Comparison of ENCODE assay signal across 11 cellular contexts in the genomic region with DNA sequence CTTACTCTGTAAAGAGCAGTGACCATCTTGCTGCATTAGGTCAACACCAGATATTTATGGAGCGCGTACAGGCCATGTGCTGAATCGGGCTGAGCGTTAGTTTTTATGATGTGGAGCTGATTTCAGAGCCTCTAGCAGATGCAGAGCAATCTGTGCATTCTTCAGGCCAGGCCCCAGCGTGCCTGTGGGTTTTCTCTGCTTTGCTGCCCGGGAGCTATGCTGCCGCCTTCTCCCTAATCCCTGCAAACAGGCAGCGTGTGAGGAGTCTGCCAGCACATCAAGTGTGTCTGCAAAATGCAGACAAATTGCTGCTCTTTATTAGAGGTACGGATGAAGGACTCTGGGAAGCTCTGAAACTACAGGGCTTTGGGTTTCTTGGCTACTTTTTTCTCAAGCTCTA.
DNase-seq lines count a peak whose midpoint lies in the region; ATAC-seq and TF ChIP-seq lines count a peak whose summit lies in the region.
"Had no signal": no experiment of that assay in that cellular context is flagged by ENCODE, and none has a peak within 500 bp of the region (broad histone marks: within the 10 kb centered on the region; RNA-seq: fewer than 3 reads in every experiment).

No MANE protein-coding gene starts in this region.

- DNase-seq in GM04503 (ENCODE audit: low read depth) (peak; percentile 58), amniotic epithelial cell (ENCODE audit: low read depth) (peak; percentile 21), foreskin fibroblast (peak; percentile 23 to 67), occipital lobe (lab: John Stamatoyannopoulos, UW) (peak; percentile 40), Calu3 (no peak)
- DNase-seq: amniotic stem cell; erythroblast; NK-92 treated with Interleukin-12 subunit alpha and Interleukin-12 subunit beta, amount 100 ng/mL, for 24 hours had no signal

- CTCF ChIA-PET in Calu3 (lab: Charles Lee): no interaction called here

- intact Hi-C loops in Calu3 (cut with micrococcal nuclease; ENCODE audit: unreplicated experiment): no loop called here

- ATAC-seq in HG02840 (IDR thresholded peaks at IDR 0.05; ENCODE audit: low FRiP score, unreplicated experiment) (no peak), HG02610 (IDR thresholded peaks at IDR 0.05; ENCODE audit: unreplicated experiment) (no peak), GM21737 (IDR thresholded peaks at IDR 0.05; ENCODE audit: unreplicated experiment) (no peak)

- H3K27ac Mint-ChIP-seq in Calu3 (ENCODE audit: unreplicated experiment): no peak overlapping the region

- no peak overlapping the region for H3K4me3 ChIP-seq in foreskin fibroblast (ENCODE audit: low read depth in 1 of 2, low read length in 2 of 2)

- H3K4me3 Mint-ChIP-seq in Calu3 (ENCODE audit: low read depth, unreplicated experiment): no peak overlapping the region

- no peaks in the 10 kb centered on the region for H3K36me3 Mint-ChIP-seq in Calu3 (ENCODE audit: insufficient read depth, unreplicated experiment)

- no peaks in the 10 kb centered on the region for H3K9me3 Mint-ChIP-seq in Calu3 (ENCODE audit: low read depth, unreplicated experiment)

- H3K27me3 Mint-ChIP-seq in Calu3 (ENCODE audit: unreplicated experiment): peaks cover 32% of the 10 kb centered on the region

- no TSS peak for BruUV-seq in Calu3 (replicated peaks; lab: Mats Ljungman, UMichigan)

- no peak for TF ChIP-seq CTCF in foreskin fibroblast (IDR thresholded peaks at IDR 0.05; ENCODE audit: low read depth, low read length)
- no peak for TF ChIP-seq CTCF in Calu3 (IDR thresholded peaks at IDR 0.05; ENCODE audit: unreplicated experiment)

- no peaks in the 10 kb centered on the region for H3K4me1 Mint-ChIP-seq in Calu3 (ENCODE audit: low read depth, unreplicated experiment)
